In the genomic region with DNA sequence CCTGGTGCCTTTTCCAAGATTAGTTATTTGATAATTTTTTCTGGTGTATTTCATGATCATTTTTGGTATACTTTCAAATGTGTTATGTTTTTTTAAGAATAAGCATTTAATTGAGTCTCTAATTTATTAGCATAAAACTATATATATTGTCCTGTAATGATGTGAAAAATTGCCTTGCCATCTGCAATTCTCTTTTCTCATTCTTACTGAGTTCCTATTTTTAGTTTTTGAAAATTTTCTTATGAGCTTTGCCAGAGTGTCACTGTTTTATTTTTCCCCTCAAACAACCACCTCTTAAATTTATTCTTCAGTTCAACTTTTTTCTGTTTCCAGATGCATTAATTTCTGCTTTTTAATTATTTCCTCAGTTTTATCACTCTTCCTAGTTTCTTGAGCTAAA, we compare ENCODE assay signal across 20 cellular contexts. TPM values are rescaled to one million over a fixed set of nuclear protein-coding genes. Genes with fewer than 3 reads are reported as not detected.
"Had no signal": no experiment of that assay in that cellular context is flagged by ENCODE, and none has a peak within 500 bp of the region (broad histone marks: within the 10 kb centered on the region; RNA-seq: fewer than 3 reads in every experiment).

No MANE protein-coding gene starts in this region.

- H3K4me3 ChIP-seq: colonic mucosa, left lung, mucosa of descending colon, suprapubic skin had no signal

- DNase-seq: activated CD4-positive, alpha-beta T cell treated with anti-CD3 and anti-CD28 coated beads for 48 hours; activated CD8-positive, alpha-beta memory T cell treated with anti-CD3 and anti-CD28 coated beads, Interleukin-2, amount 50 U/mL, for 48 hours; activated naive CD4-positive, alpha-beta T cell treated with anti-CD3 and anti-CD28 coated beads for 36 hours; colonic mucosa; kidney; left lung; mammary epithelial cell; mucosa of descending colon; occipital lobe; stimulated activated CD4-positive, alpha-beta T cell treated with anti-CD3 and anti-CD28 coated beads, Interleukin-2, amount 100 ng/mL, for 48 hours; stimulated activated naive CD4-positive, alpha-beta T cell treated with Interleukin-2 at 50 U/mL for 16 hours; T-helper 2 cell; trophoblast cell had no signal

- H3K4me1 Mint-ChIP-seq: nephron, WTC11 had no signal

- ATAC-seq: activated T-helper 17 cell treated with anti-CD3 and anti-CD28 coated beads, Interleukin-2, amount 50 U/mL, for 72 hours; esophagus mucosa; left lung; mucosa of descending colon; WTC11 had no signal

- H3K27me3 Mint-ChIP-seq: activated T-helper 17 cell treated with anti-CD3 and anti-CD28 coated beads, Interleukin-2, amount 50 U/mL, for 72 hours had no signal

- H3K9me3 Mint-ChIP-seq: activated T-helper 17 cell treated with anti-CD3 and anti-CD28 coated beads, Interleukin-2, amount 50 U/mL, for 72 hours; nephron; WTC11 had no signal

- FAIRE-seq: endometrium, kidney, TTC549 had no signal

- H3K4me1 ChIP-seq: colonic mucosa, left lung, suprapubic skin had no signal

- H3K27ac Mint-ChIP-seq: activated naive CD4-positive, alpha-beta T cell treated with anti-CD3 and anti-CD28 coated beads for 36 hours; activated T-helper 17 cell treated with anti-CD3 and anti-CD28 coated beads, Interleukin-2, amount 50 U/mL, for 72 hours; nephron; WTC11 had no signal

- H3K27ac ChIP-seq: colonic mucosa, left lung, suprapubic skin had no signal

- H3K4me3 Mint-ChIP-seq: activated naive CD4-positive, alpha-beta T cell treated with anti-CD3 and anti-CD28 coated beads for 36 hours; activated T-helper 17 cell treated with anti-CD3 and anti-CD28 coated beads, Interleukin-2, amount 50 U/mL, for 72 hours; nephron; WTC11 had no signal

- H3K9me3 ChIP-seq: colonic mucosa, left lung, mucosa of descending colon, suprapubic skin had no signal

- H3K27me3 ChIP-seq: colonic mucosa, left lung, suprapubic skin had no signal

- H3K36me3 ChIP-seq: colonic mucosa, left lung, suprapubic skin had no signal

- H3K36me3 Mint-ChIP-seq: WTC11 had no signal

RNA-seq across cellular contexts. Expression of a gene that starts 59.3 kb away (rescaled TPM):
- total RNA-seq: mammary epithelial cell had no signal
- polyA plus RNA-seq: mammary epithelial cell had no signal
